8 cellular contexts compared by ENCODE assay signal in genomic region chr12:121628037-121628436, GRCh38. TPM values are rescaled to one million over a fixed set of nuclear protein-coding genes. Genes with fewer than 3 reads are reported as not detected.
DNase-seq lines count a peak whose midpoint lies in the region; ATAC-seq lines count a peak whose summit lies in the region.

No MANE protein-coding gene starts in this region.

- peak overlapping the region; percentile 97 for H3K4me3 Mint-ChIP-seq in activated CD4-positive, alpha-beta T cell treated with anti-CD3 and anti-CD28 coated beads, Interleukin-2, amount 10 ng/mL, durations not matched to agents 7 days and 5 days

- 0 out of 2 replicates have a peak overlapping the region, but pooled peaks have one; percentile 14 for H3K9ac ChIP-seq in HUES48 (ENCODE audit: low read depth, low read length)

- no peaks in the 10 kb centered on the region for H3K9me3 ChIP-seq in HUES48 (ENCODE audit: control insufficient read depth, insufficient read depth, low read length)

- peak overlapping the region; percentile 94 for H3K27ac Mint-ChIP-seq in activated CD4-positive, alpha-beta T cell treated with anti-CD3 and anti-CD28 coated beads, Interleukin-2, amount 10 ng/mL, durations not matched to agents 7 days and 5 days

- CTCF ChIA-PET in activated CD4-positive, alpha-beta T cell treated with anti-CD3 and anti-CD28 coated beads, Interleukin-2, amount 10 ng/mL, durations not matched to agents 7 days and 5 days (lab: Charles Lee): interaction anchor here (0.9 to 2.8 kb wide), 9 partner anchors 10 to 167 kb away, joined by 3 to 16 read pairs (median 4); no protein-coding TSS in a partner anchor

- H3K9me3 Mint-ChIP-seq in activated CD4-positive, alpha-beta T cell treated with anti-CD3 and anti-CD28 coated beads, Interleukin-2, amount 10 ng/mL, durations not matched to agents 7 days and 5 days: no peaks in the 10 kb centered on the region

- peaks cover 13% of the 10 kb centered on the region; the same call in 1 of the 2 replicates for H3K36me3 ChIP-seq in HUES48 (ENCODE audit: control insufficient read depth, insufficient read depth, low read length)

- ATAC-seq in HG02852 (IDR thresholded peaks at IDR 0.05; ENCODE audit: unreplicated experiment): no peak

- H3K4me1 ChIP-seq in HUES48 (ENCODE audit: control insufficient read depth, insufficient read depth, low read length): peaks cover 38% of the 10 kb centered on the region

- peak; percentile 20 for DNase-seq in activated CD4-positive, alpha-beta T cell treated with anti-CD3 and anti-CD28 coated beads, Interleukin-2, amount 10 ng/mL, durations not matched to agents 7 days and 5 days
- DNase-seq in glomerular visceral epithelial cell (ENCODE audit: extremely low spot score) (peak; percentile 20), globus pallidus (ENCODE audit: low spot score) (no peak), occipital lobe (lab: John Stamatoyannopoulos, UW) (no peak), GF-D8 (lab: John Stamatoyannopoulos, UW) (no peak)
- DNase-seq in stimulated activated CD8-positive, alpha-beta memory T cell treated with anti-CD3 and anti-CD28 coated beads, Interleukin-4, amount 100 ng/mL, for 48 hours: peak; percentile 53

- H3K27ac ChIP-seq in HUES48 (ENCODE audit: low read depth, low read length): peak overlapping the region; percentile 87

- H3K27me3 Mint-ChIP-seq in activated CD4-positive, alpha-beta T cell treated with anti-CD3 and anti-CD28 coated beads, Interleukin-2, amount 10 ng/mL, durations not matched to agents 7 days and 5 days: no peaks in the 10 kb centered on the region

- H3K4me1 Mint-ChIP-seq in activated CD4-positive, alpha-beta T cell treated with anti-CD3 and anti-CD28 coated beads, Interleukin-2, amount 10 ng/mL, durations not matched to agents 7 days and 5 days: peaks cover 67% of the 10 kb centered on the region

- no peaks in the 10 kb centered on the region for H3K27me3 ChIP-seq in HUES48 (ENCODE audit: control insufficient read depth, insufficient read depth, low read length)

- H3K4me3 ChIP-seq in HUES48 (ENCODE audit: low read depth, low read length): peak overlapping the region; percentile 85

- POLR2A ChIA-PET in activated CD4-positive, alpha-beta T cell treated with anti-CD3 and anti-CD28 coated beads, Interleukin-2, amount 10 ng/mL, durations not matched to agents 7 days and 5 days (lab: Charles Lee): interaction anchor here (0.6 to 0.7 kb wide), 2 partner anchors 68 to 158 kb away, joined by 3 read pairs; no protein-coding TSS in a partner anchor

- peaks cover 50% of the 10 kb centered on the region for H3K36me3 Mint-ChIP-seq in activated CD4-positive, alpha-beta T cell treated with anti-CD3 and anti-CD28 coated beads, Interleukin-2, amount 10 ng/mL, durations not matched to agents 7 days and 5 days (ENCODE audit: low read depth)

RNA-seq across cellular contexts. Expression of gene ORAI1, which starts 1.7 kb away (rescaled TPM):
- 10 to 100 TPM; 66.4 to 70.8 TPM for total RNA-seq in activated CD4-positive, alpha-beta T cell treated with anti-CD3 and anti-CD28 coated beads, Interleukin-2, amount 10 ng/mL, durations not matched to agents 7 days and 5 days
- total RNA-seq in occipital lobe: 1.9 TPM

RNA-seq across cellular contexts. Expression of gene MORN3, which starts 41.4 kb away (rescaled TPM):
- total RNA-seq in activated CD4-positive, alpha-beta T cell treated with anti-CD3 and anti-CD28 coated beads, Interleukin-2, amount 10 ng/mL, durations not matched to agents 7 days and 5 days: 1 to 10 TPM; 3.0 to 3.5 TPM
- 2.8 TPM for total RNA-seq in occipital lobe

RNA-seq across cellular contexts. Expression of gene KDM2B, which starts 47.2 kb away (rescaled TPM):
- total RNA-seq in activated CD4-positive, alpha-beta T cell treated with anti-CD3 and anti-CD28 coated beads, Interleukin-2, amount 10 ng/mL, durations not matched to agents 7 days and 5 days: 10 to 100 TPM; 66.2 to 72.7 TPM
- total RNA-seq in occipital lobe: 113 TPM

Comparison
In these comparisons a context has a peak if more than half of its experiments do, and no peak if none do; other contexts are left out.
1. DNase-seq: peak in activated CD4-positive, alpha-beta T cell treated with anti-CD3 and anti-CD28 coated beads, Interleukin-2, amount 10 ng/mL, durations not matched to agents 7 days and 5 days (single experiment), glomerular visceral epithelial cell (single experiment) and stimulated activated CD8-positive, alpha-beta memory T cell treated with anti-CD3 and anti-CD28 coated beads, Interleukin-4, amount 100 ng/mL, for 48 hours (single experiment); none in globus pallidus (single experiment), occipital lobe (single experiment) and GF-D8 (single experiment).
2. RNA of gene ORAI1, which starts 1.7 kb away (total RNA-seq): 66.4 to 70.8 TPM in activated CD4-positive, alpha-beta T cell treated with anti-CD3 and anti-CD28 coated beads, Interleukin-2, amount 10 ng/mL, durations not matched to agents 7 days and 5 days; 1.9 TPM in occipital lobe (single experiment); every median in the first group is over 10 times any median in the second.